24 cellular contexts compared by ENCODE assay signal in genomic region chr7:139848274-139848673, GRCh38.
"Had no signal": no experiment of that assay in that cellular context is flagged by ENCODE, and none has a peak within 500 bp of the region (broad histone marks: within the 10 kb centered on the region; RNA-seq: fewer than 3 reads in every experiment).

No MANE protein-coding gene starts in this region.

- H3K36me3 ChIP-seq: esophagus squamous epithelium, gastrocnemius medialis, heart right ventricle, left lung, lower lobe of right lung had no signal

- H3K27ac Mint-ChIP-seq: mesothelial cell of epicardium, naive B cell had no signal

- H3K9me3 Mint-ChIP-seq: mesothelial cell of epicardium had no signal

- H3K4me3 Mint-ChIP-seq: mesothelial cell of epicardium, naive B cell had no signal

- H3K4me1 Mint-ChIP-seq: mesothelial cell of epicardium had no signal

- H3K9me3 ChIP-seq: esophagus squamous epithelium, gastrocnemius medialis, left lung, lower lobe of right lung, mucosa of descending colon had no signal

- H3K27ac ChIP-seq: coronary artery, dorsolateral prefrontal cortex, epithelial cell of prostate, esophagus squamous epithelium, gastrocnemius medialis, heart right ventricle, left lung, lower lobe of right lung had no signal

- ATAC-seq: esophagus mucosa, gastrocnemius medialis, heart right ventricle, left cardiac atrium, left lung, left ventricle myocardium superior, lower lobe of right lung, mucosa of descending colon had no signal

- H3K36me3 Mint-ChIP-seq: mesothelial cell of epicardium, naive B cell had no signal

- H3K4me3 ChIP-seq: coronary artery, dorsolateral prefrontal cortex, esophagus squamous epithelium, gastrocnemius medialis, heart right ventricle, left lung, lower lobe of right lung, mucosa of descending colon had no signal

- H3K27me3 ChIP-seq: esophagus squamous epithelium, gastrocnemius medialis, heart right ventricle, left lung had no signal

- DNase-seq: dermis blood vessel endothelial cell; dorsolateral prefrontal cortex; effector CD4-positive, alpha-beta T cell; effector memory CD4-positive, alpha-beta T cell; erythroblast; esophagus squamous epithelium; foreskin fibroblast; foreskin melanocyte; gastrocnemius medialis; glutamatergic neuron; head of caudate nucleus; heart right ventricle; hippocampal formation; left cardiac atrium; left lung; left ventricle myocardium superior; lower lobe of right lung; mesenchymal stem cell; mucosa of descending colon; naive B cell had no signal

- H3K4me1 ChIP-seq: gastrocnemius medialis had no signal
